In the genomic region with DNA sequence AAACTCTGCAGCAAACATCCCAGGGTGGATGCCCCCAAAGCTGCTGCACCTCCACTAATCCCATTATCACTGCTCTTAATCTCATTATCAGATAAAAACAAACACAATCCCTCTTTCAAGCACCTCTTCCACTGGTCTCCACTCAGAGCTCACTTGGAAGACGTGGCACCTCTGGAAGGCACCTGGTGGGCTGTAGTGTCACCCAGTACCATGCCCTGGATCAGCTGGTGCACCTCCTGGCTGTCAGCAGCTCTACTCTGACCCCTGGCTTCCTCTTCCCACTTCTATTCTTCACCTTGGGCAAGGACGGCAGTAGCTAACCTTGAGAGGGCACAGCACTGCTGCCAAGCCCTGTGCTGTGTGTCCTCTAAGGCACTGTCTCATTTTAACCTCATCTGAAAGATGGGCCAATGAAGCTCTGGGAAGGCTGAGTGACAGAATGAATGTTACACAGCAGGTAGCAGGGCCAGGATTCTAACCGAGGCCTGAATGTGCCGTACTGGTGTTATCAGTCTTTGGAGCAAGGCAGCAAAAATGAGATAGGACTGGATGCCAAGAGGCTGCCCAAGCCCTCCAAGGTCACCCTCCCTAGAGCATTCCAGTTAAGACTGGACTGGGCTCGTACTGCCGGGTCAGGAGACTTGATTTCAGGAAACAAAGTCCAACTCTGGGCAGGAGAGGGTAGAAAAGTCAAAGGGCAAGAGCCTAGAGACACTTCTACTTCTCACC, we compare ENCODE assay signal across 8 cellular contexts. TPM values are rescaled to one million over a fixed set of nuclear protein-coding genes. Genes with fewer than 3 reads are reported as not detected.
DNase-seq lines count a peak whose midpoint lies in the region; ATAC-seq and TF ChIP-seq lines count a peak whose summit lies in the region.
"Had no signal": no experiment of that assay in that cellular context is flagged by ENCODE, and none has a peak within 500 bp of the region (broad histone marks: within the 10 kb centered on the region; RNA-seq: fewer than 3 reads in every experiment).

No MANE protein-coding gene starts in this region.

- 38% methylated on average over 6 of the region's 6 CpGs for WGBS in hepatocyte (ENCODE audit: low lambda C conversion rate, missing lambda C conversion rate)

- peak overlapping the region; percentile 52 for H3K27ac Mint-ChIP-seq in HFFc6
- peak overlapping the region; percentile 42 for H3K27ac Mint-ChIP-seq in activated CD8-positive, alpha-beta T cell treated with anti-CD3 and anti-CD28 coated beads, Interleukin-2, amount 10 ng/mL, durations not matched to agents 7 days and 5 days
- H3K27ac Mint-ChIP-seq in stimulated activated memory B cell treated with anti-CD40 and anti-IgM and Interleukin-4, amounts not matched to agents 10 μg/mL and 1 μg/mL and 100 μg/mL, for 72 hours = peak overlapping the region; percentile 54

- peaks cover 1% of the 10 kb centered on the region; the same call in 1 of the 2 replicates for H3K27me3 Mint-ChIP-seq in HFFc6 (ENCODE audit: insufficient read depth)
- H3K27me3 Mint-ChIP-seq in activated CD8-positive, alpha-beta T cell treated with anti-CD3 and anti-CD28 coated beads, Interleukin-2, amount 10 ng/mL, durations not matched to agents 7 days and 5 days (ENCODE audit: low read depth) = no peaks in the 10 kb centered on the region
- no peaks in the 10 kb centered on the region for H3K27me3 Mint-ChIP-seq in stimulated activated memory B cell treated with anti-CD40 and anti-IgM and Interleukin-4, amounts not matched to agents 10 μg/mL and 1 μg/mL and 100 μg/mL, for 72 hours

- peaks cover 100% of the 10 kb centered on the region for H4K20me1 ChIP-seq in hepatocyte (ENCODE audit: insufficient read depth, poor library complexity, severe bottlenecking)

- H3K9me2 ChIP-seq in hepatocyte (replicated peaks; ENCODE audit: insufficient read depth) = no peaks in the 10 kb centered on the region

- DNase-seq in HFFc6 (no peak), hepatocyte (ENCODE audit: low spot score) (no peak), NCI-H2029 (lab: John Stamatoyannopoulos, UW) (no peak), KG1 (lab: John Stamatoyannopoulos, UW) (no peak), foreskin melanocyte (no peak)
- no peak for DNase-seq in activated CD8-positive, alpha-beta T cell treated with anti-CD3 and anti-CD28 coated beads, Interleukin-2, amount 10 ng/mL, durations not matched to agents 7 days and 5 days
- DNase-seq: NCI-H748 treated with DMSO at 0.1 percent for 48 hours had no signal

- no peak for ATAC-seq in activated CD8-positive, alpha-beta T cell treated with anti-CD3 and anti-CD28 coated beads, Interleukin-2, amount 10 ng/mL, durations not matched to agents 7 days and 5 days
- ATAC-seq in stimulated activated memory B cell treated with anti-CD40 and anti-IgM and Interleukin-4, amounts not matched to agents 10 μg/mL and 1 μg/mL and 100 μg/mL, for 72 hours = no peak

- H3K79me2 ChIP-seq in hepatocyte = peaks cover 100% of the 10 kb centered on the region

- H3K27ac ChIP-seq in hepatocyte = peak overlapping the region; percentile 41

- H3K4me1 ChIP-seq in hepatocyte (ENCODE audit: insufficient read depth) = peaks cover 65% of the 10 kb centered on the region

- peaks cover 92% of the 10 kb centered on the region for H3K4me1 Mint-ChIP-seq in HFFc6 (ENCODE audit: low read depth)
- H3K4me1 Mint-ChIP-seq in activated CD8-positive, alpha-beta T cell treated with anti-CD3 and anti-CD28 coated beads, Interleukin-2, amount 10 ng/mL, durations not matched to agents 7 days and 5 days (ENCODE audit: low read depth) = peaks cover 77% of the 10 kb centered on the region
- H3K4me1 Mint-ChIP-seq in stimulated activated memory B cell treated with anti-CD40 and anti-IgM and Interleukin-4, amounts not matched to agents 10 μg/mL and 1 μg/mL and 100 μg/mL, for 72 hours = peaks cover 92% of the 10 kb centered on the region

- no peak overlapping the region for H3K4me3 ChIP-seq in hepatocyte

- no peaks in the 10 kb centered on the region for H3K9me3 Mint-ChIP-seq in HFFc6
- no peaks in the 10 kb centered on the region for H3K9me3 Mint-ChIP-seq in activated CD8-positive, alpha-beta T cell treated with anti-CD3 and anti-CD28 coated beads, Interleukin-2, amount 10 ng/mL, durations not matched to agents 7 days and 5 days (ENCODE audit: insufficient read depth)
- H3K9me3 Mint-ChIP-seq in stimulated activated memory B cell treated with anti-CD40 and anti-IgM and Interleukin-4, amounts not matched to agents 10 μg/mL and 1 μg/mL and 100 μg/mL, for 72 hours = no peaks in the 10 kb centered on the region

- peak overlapping the region; percentile 23 for H3K4me2 ChIP-seq in hepatocyte

- H2AFZ ChIP-seq in hepatocyte = no peak overlapping the region

- H3K36me3 ChIP-seq in hepatocyte (replicated peaks; ENCODE audit: insufficient read depth, low read depth) = no peaks in the 10 kb centered on the region

- CTCF ChIA-PET in activated CD8-positive, alpha-beta T cell treated with anti-CD3 and anti-CD28 coated beads, Interleukin-2, amount 10 ng/mL, durations not matched to agents 7 days and 5 days (lab: Charles Lee) = interaction anchor here (1.0 to 1.7 kb wide), 3 partner anchors 18 to 231 kb away, joined by 3 to 5 read pairs (median 3); no protein-coding TSS in a partner anchor

- TF ChIP-seq CTCF in HFFc6 (IDR thresholded peaks at IDR 0.05) = no peak
- no peak for TF ChIP-seq CTCF in hepatocyte (IDR thresholded peaks at IDR 0.05; ENCODE audit: poor library complexity)

- POLR2A ChIA-PET in activated CD8-positive, alpha-beta T cell treated with anti-CD3 and anti-CD28 coated beads, Interleukin-2, amount 10 ng/mL, durations not matched to agents 7 days and 5 days (lab: Charles Lee) = no interaction called here

- no peaks in the 10 kb centered on the region for H3K27me3 ChIP-seq in hepatocyte

- peaks cover 15% of the 10 kb centered on the region for H3K36me3 Mint-ChIP-seq in HFFc6 (ENCODE audit: low read depth)
- H3K36me3 Mint-ChIP-seq in activated CD8-positive, alpha-beta T cell treated with anti-CD3 and anti-CD28 coated beads, Interleukin-2, amount 10 ng/mL, durations not matched to agents 7 days and 5 days (ENCODE audit: low read depth) = peaks cover 21% of the 10 kb centered on the region
- H3K36me3 Mint-ChIP-seq in stimulated activated memory B cell treated with anti-CD40 and anti-IgM and Interleukin-4, amounts not matched to agents 10 μg/mL and 1 μg/mL and 100 μg/mL, for 72 hours = peaks cover 11% of the 10 kb centered on the region

- no peaks in the 10 kb centered on the region for H3K9me3 ChIP-seq in hepatocyte (ENCODE audit: low read depth)

- H3K4me3 Mint-ChIP-seq in HFFc6 = no peak overlapping the region; the same call in 1 of the 2 replicates
- H3K4me3 Mint-ChIP-seq in activated CD8-positive, alpha-beta T cell treated with anti-CD3 and anti-CD28 coated beads, Interleukin-2, amount 10 ng/mL, durations not matched to agents 7 days and 5 days = no peak overlapping the region
- H3K4me3 Mint-ChIP-seq in stimulated activated memory B cell treated with anti-CD40 and anti-IgM and Interleukin-4, amounts not matched to agents 10 μg/mL and 1 μg/mL and 100 μg/mL, for 72 hours = no peak overlapping the region

RNA-seq across cellular contexts. Expression of gene BRD4, which starts 7.4 kb away (rescaled TPM):
- 10 to 100 TPM; 74.9 to 85.2 (median 81.5) TPM for total RNA-seq in HFFc6 (2021; fragmentation: NEBNext Ultra II Directional; extraction: Animal tissue kit (Norgen Biotek cat#: 25700))
- total RNA-seq in activated CD8-positive, alpha-beta T cell treated with anti-CD3 and anti-CD28 coated beads, Interleukin-2, amount 10 ng/mL, durations not matched to agents 7 days and 5 days = 100 to 1,000 TPM; 102 to 108 TPM
- total RNA-seq in hepatocyte = 18.0 and 18.1 TPM in 2 replicates
- 88.4 and 109 TPM in 2 replicates for polyA plus RNA-seq in hepatocyte

RNA-seq across cellular contexts. Expression of gene AKAP8, which starts 54.6 kb away (rescaled TPM):
- total RNA-seq in HFFc6 (2021; fragmentation: NEBNext Ultra II Directional; extraction: Animal tissue kit (Norgen Biotek cat#: 25700)) = 10 to 100 TPM; 22.8 to 31.2 (median 29.6) TPM
- 10 to 100 TPM; 47.4 to 48.0 TPM for total RNA-seq in activated CD8-positive, alpha-beta T cell treated with anti-CD3 and anti-CD28 coated beads, Interleukin-2, amount 10 ng/mL, durations not matched to agents 7 days and 5 days
- 18.6 and 20.0 TPM in 2 replicates for total RNA-seq in hepatocyte
- polyA plus RNA-seq in hepatocyte = 22.9 and 26.5 TPM in 2 replicates
